Comparison of ENCODE assay signal across 10 cellular contexts in the genomic region with DNA sequence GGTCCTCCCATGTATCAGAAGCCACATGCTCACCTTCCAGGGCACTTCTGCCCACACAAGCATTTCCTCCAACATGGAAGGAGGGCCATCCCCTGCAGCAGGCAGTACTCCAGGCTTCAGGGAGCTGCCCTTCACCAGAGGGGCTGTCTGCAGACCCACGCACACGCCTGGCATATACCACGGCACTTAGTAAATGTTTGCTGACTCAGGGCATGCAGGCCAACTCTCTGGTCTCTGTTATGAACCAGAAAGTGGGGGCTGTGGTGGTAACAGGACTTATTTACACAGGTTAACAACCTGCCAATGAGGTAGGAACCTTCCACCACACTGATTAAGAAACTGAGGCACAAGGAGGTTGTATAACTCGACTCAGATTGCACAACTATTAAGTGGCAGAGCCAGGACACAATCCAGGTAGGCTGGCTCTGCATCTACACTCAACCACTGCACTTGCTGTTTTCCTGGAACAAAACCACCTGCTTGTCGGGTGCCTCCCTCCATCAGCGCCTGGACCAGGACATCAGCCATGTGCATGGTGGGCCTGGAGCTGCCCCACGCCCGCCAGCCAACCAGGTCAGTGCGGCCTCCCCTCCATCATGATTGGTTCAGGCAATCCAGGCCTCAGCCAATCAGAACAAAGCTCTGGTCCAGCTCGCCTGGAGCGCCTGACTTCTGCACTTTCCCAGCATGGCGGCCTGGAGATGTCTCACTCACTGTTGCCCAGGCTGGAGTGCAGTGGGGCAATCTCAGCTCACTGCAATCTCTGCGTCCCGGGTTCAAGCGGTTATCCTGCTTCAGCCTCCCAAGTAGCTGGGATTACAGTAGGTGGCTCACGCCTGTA.
"Had no signal": no experiment of that assay in that cellular context is flagged by ENCODE, and none has a peak within 500 bp of the region (broad histone marks: within the 10 kb centered on the region; RNA-seq: fewer than 3 reads in every experiment).

No MANE protein-coding gene starts in this region.

- H3K4me3 ChIP-seq: cardiac muscle cell, esophagus muscularis mucosa, psoas muscle, sigmoid colon, spleen had no signal

- H3K36me3 ChIP-seq: cardiac muscle cell, esophagus muscularis mucosa, sigmoid colon, spleen had no signal

- H3K27ac ChIP-seq: cardiac muscle cell, esophagus muscularis mucosa, psoas muscle, sigmoid colon, spleen had no signal

- H3K27me3 ChIP-seq: cardiac muscle cell had no signal

- H3K4me1 ChIP-seq: psoas muscle had no signal

- H3K9me3 ChIP-seq: esophagus muscularis mucosa, psoas muscle, sigmoid colon, spleen had no signal

- DNase-seq: activated CD4-positive, alpha-beta T cell treated with anti-CD3 and anti-CD28 coated beads for 1 hour; activated CD4-positive, alpha-beta T cell treated with anti-CD3 and anti-CD28 coated beads, Interleukin-2, amount 50 U/mL, for 4 hours; activated naive CD4-positive, alpha-beta T cell treated with anti-CD3 and anti-CD28 coated beads, Interleukin-2, amount 50 U/mL, for 16 hours; hippocampal formation; psoas muscle; sigmoid colon; spleen had no signal

- ATAC-seq: psoas muscle had no signal

- FAIRE-seq: colon had no signal
